ENCODE assay signal across 1 cellular context in genomic region chr17:39205112-39205526, GRCh38.
TF ChIP-seq lines count a peak whose summit lies in the region.

No MANE protein-coding gene starts in this region.

TF ChIP-seq in SK-N-SH treated with all-trans-retinoic acid at 6 μM for 48 hours, 23 proteins besides CTCF, POLR2A, EP300 and RAD21 (continued from another document):
- TF ChIP-seq, protein P1, sequence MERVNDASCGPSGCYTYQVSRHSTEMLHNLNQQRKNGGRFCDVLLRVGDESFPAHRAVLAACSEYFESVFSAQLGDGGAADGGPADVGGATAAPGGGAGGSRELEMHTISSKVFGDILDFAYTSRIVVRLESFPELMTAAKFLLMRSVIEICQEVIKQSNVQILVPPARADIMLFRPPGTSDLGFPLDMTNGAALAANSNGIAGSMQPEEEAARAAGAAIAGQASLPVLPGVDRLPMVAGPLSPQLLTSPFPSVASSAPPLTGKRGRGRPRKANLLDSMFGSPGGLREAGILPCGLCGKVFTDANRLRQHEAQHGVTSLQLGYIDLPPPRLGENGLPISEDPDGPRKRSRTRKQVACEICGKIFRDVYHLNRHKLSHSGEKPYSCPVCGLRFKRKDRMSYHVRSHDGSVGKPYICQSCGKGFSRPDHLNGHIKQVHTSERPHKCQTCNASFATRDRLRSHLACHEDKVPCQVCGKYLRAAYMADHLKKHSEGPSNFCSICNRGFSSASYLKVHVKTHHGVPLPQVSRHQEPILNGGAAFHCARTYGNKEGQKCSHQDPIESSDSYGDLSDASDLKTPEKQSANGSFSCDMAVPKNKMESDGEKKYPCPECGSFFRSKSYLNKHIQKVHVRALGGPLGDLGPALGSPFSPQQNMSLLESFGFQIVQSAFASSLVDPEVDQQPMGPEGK (CRISPR knock-in tag; IDR thresholded peaks at IDR 0.05; ENCODE audit: borderline replicate concordance), result no peak
- TF ChIP-seq ESRRG (CRISPR knock-in tag; IDR thresholded peaks at IDR 0.05) (no peak), TCF4 (CRISPR knock-in tag; IDR thresholded peaks at IDR 0.05; ENCODE audit: borderline replicate concordance) (no peak), SNAI2 (CRISPR knock-in tag; IDR thresholded peaks at IDR 0.05) (no peak), ISL1 (CRISPR knock-in tag; IDR thresholded peaks at IDR 0.05) (no peak)
